ENCODE assay signal across 16 cellular contexts in genomic region chr17:66675273-66675990, GRCh38.
DNase-seq lines count a peak whose midpoint lies in the region; ATAC-seq and TF ChIP-seq lines count a peak whose summit lies in the region.
"Had no signal": no experiment of that assay in that cellular context is flagged by ENCODE, and none has a peak within 500 bp of the region (broad histone marks: within the 10 kb centered on the region; RNA-seq: fewer than 3 reads in every experiment).

No MANE protein-coding gene starts in this region.

- no peaks in the 10 kb centered on the region for H3K36me3 ChIP-seq in hepatocyte (replicated peaks; ENCODE audit: insufficient read depth, low read depth)
- H3K36me3 ChIP-seq: neutrophil, right lobe of liver had no signal

- H2AFZ ChIP-seq in hepatocyte, result no peak overlapping the region

- no peaks in the 10 kb centered on the region for H3K4me1 ChIP-seq in hepatocyte (ENCODE audit: insufficient read depth)
- H3K4me1 ChIP-seq: right lobe of liver had no signal

- WGBS in hepatocyte (ENCODE audit: low lambda C conversion rate, missing lambda C conversion rate), result 87% methylated on average over 16 of the region's 16 CpGs

- H3K27ac ChIP-seq in C4-2B, result peak overlapping the region; percentile 77
- peak overlapping the region; percentile 67 for H3K27ac ChIP-seq in hepatocyte
- H3K27ac ChIP-seq: neutrophil, right lobe of liver had no signal

- no peaks in the 10 kb centered on the region for H3K36me3 Mint-ChIP-seq in T-helper 17 cell (ENCODE audit: low read depth)

- no peaks in the 10 kb centered on the region for H3K27me3 Mint-ChIP-seq in T-helper 17 cell

- H3K9me3 ChIP-seq in T-helper 17 cell (ENCODE audit: control insufficient read depth, low read length, poor library complexity, severe bottlenecking) (no peaks in the 10 kb centered on the region), hepatocyte (ENCODE audit: low read depth) (no peaks in the 10 kb centered on the region)
- H3K9me3 ChIP-seq: neutrophil, right lobe of liver had no signal

- H3K4me3 Mint-ChIP-seq in T-helper 17 cell, result no peak overlapping the region
- H3K4me3 Mint-ChIP-seq: H9 had no signal

- no peak overlapping the region for H3K4me3 ChIP-seq in hepatocyte
- H3K4me3 ChIP-seq: right lobe of liver had no signal

- no peaks in the 10 kb centered on the region for H3K9me2 ChIP-seq in hepatocyte (replicated peaks; ENCODE audit: insufficient read depth)

- no peaks in the 10 kb centered on the region for H4K20me1 ChIP-seq in hepatocyte (ENCODE audit: insufficient read depth, poor library complexity, severe bottlenecking)

- H3K27ac Mint-ChIP-seq in T-helper 17 cell, result peak overlapping the region; percentile 99

- intact Hi-C loops in sciatic nerve (cut with DNase I), result loop anchor here (5.0 kb wide), 1 partner anchor 418 kb away; no protein-coding TSS in a partner anchor

- H3K4me2 ChIP-seq in hepatocyte, result no peak overlapping the region

- ATAC-seq in T-helper 17 cell (no peak), sciatic nerve (peak; percentile 9), esophagus mucosa (no peak), HG02938 (IDR thresholded peaks at IDR 0.05; ENCODE audit: unreplicated experiment) (no peak)

- DNase-seq in T-helper 17 cell, result no peak
- no peak for DNase-seq in hepatocyte (ENCODE audit: low spot score)
- DNase-seq in sciatic nerve (ENCODE audit: low spot score), result no peak
- no peak for DNase-seq in foreskin melanocyte
- DNase-seq in HUDEP-2 (lab: John Stamatoyannopoulos, UW; ENCODE audit: unreplicated experiment in 76 of 76), result no peak
- DNase-seq: activated CD4-positive, CD25-positive, alpha-beta regulatory T cell treated with anti-CD3 and anti-CD28 coated beads, Interleukin-2, amount 50 U/mL, for 72 hours; activated naive CD4-positive, alpha-beta T cell; dermis blood vessel endothelial cell; H9; right lobe of liver; stimulated activated CD4-positive, alpha-beta T cell treated with anti-CD3 and anti-CD28 coated beads, Interleukin-4, amount 100 ng/mL, for 24 hours; trophoblast cell had no signal

- H3K4me1 Mint-ChIP-seq in T-helper 17 cell, result peaks cover 29% of the 10 kb centered on the region

- H3K27me3 ChIP-seq in hepatocyte, result no peaks in the 10 kb centered on the region
- H3K27me3 ChIP-seq: right lobe of liver had no signal

- no peaks in the 10 kb centered on the region for H3K79me2 ChIP-seq in hepatocyte

- no peak for TF ChIP-seq CTCF in C4-2B (conservative IDR thresholded peaks at IDR 0.05)
- TF ChIP-seq CTCF in hepatocyte (IDR thresholded peaks at IDR 0.05; ENCODE audit: poor library complexity), result no peak
